In genomic region chr9:36154213-36154952, GRCh38 we compare ENCODE assay signal across 8 cellular contexts. TPM values are rescaled to one million over a fixed set of nuclear protein-coding genes. Genes with fewer than 3 reads are reported as not detected.
DNase-seq lines count a peak whose midpoint lies in the region; ATAC-seq, FAIRE-seq and TF ChIP-seq lines count a peak whose summit lies in the region.

No MANE protein-coding gene starts in this region.

- DNase-seq in AG04450 (ENCODE audit: low read depth, low spot score) = no peak
- DNase-seq in LHCN-M2 (ENCODE audit: low read depth) = peak; percentile 59
- DNase-seq in astrocyte (ENCODE audit: low read depth) = peak; percentile 65
- peak; percentile 81 for DNase-seq in kidney tubule cell (ENCODE audit: low spot score)
- no peak for DNase-seq in stomach
- DNase-seq in NCI-H2171 (lab: John Stamatoyannopoulos, UW) = no peak
- DNase-seq in NCI-H524 (lab: John Stamatoyannopoulos, UW) = no peak

- peaks cover 39% of the 10 kb centered on the region for H3K36me3 Mint-ChIP-seq in astrocyte (ENCODE audit: low read depth, unreplicated experiment)

- POLR2A ChIA-PET in AG04450 (lab: Yijun Ruan, JAX) = interaction anchor here (0.9 to 1.0 kb wide), 2 partner anchors 9 to 36 kb away, joined by 3 to 5 read pairs; partner anchors contain the start of gene CLTA

- H3K27me3 ChIP-seq in AG04450 (ENCODE audit: control insufficient read depth, insufficient read depth, low read length) (no peaks in the 10 kb centered on the region), astrocyte (ENCODE audit: insufficient read depth, low read length) (no peaks in the 10 kb centered on the region), stomach (no peaks in the 10 kb centered on the region)

- peaks cover 7% of the 10 kb centered on the region for H3K9me3 Mint-ChIP-seq in astrocyte (ENCODE audit: unreplicated experiment)

- peak overlapping the region; percentile 71 for H3K4me2 ChIP-seq in astrocyte (ENCODE audit: low read length)

- H3K27me3 Mint-ChIP-seq in astrocyte (ENCODE audit: low read depth, unreplicated experiment) = no peaks in the 10 kb centered on the region

- peak overlapping the region; percentile 70 for H3K9ac ChIP-seq in astrocyte (ENCODE audit: low read length)

- H3K4me1 Mint-ChIP-seq in astrocyte (ENCODE audit: low read depth, unreplicated experiment) = peaks cover 48% of the 10 kb centered on the region

- CTCF ChIA-PET in AG04450 (lab: Charles Lee) = interaction anchor here (1.1 kb wide), 1 partner anchor 11 kb away, joined by 3 read pairs; no protein-coding TSS in a partner anchor

- peaks cover 4% of the 10 kb centered on the region for H3K9me3 ChIP-seq in AG04450 (ENCODE audit: control insufficient read depth, insufficient read depth, low read length)
- peaks cover 4% of the 10 kb centered on the region for H3K9me3 ChIP-seq in astrocyte (ENCODE audit: insufficient read depth, low read depth, low read length)
- H3K9me3 ChIP-seq in stomach = peaks cover 0 to 6% (median 0%) of the 10 kb centered on the region in 4 donors

- peak; percentile 64 for FAIRE-seq in astrocyte (lab: Jason Lieb, UNC)

- TF ChIP-seq EP300 in stomach (IDR thresholded peaks at IDR 0.05) = no peak

- H3K36me3 ChIP-seq in astrocyte (ENCODE audit: insufficient read depth, low read length) = peaks cover 4% of the 10 kb centered on the region
- H3K36me3 ChIP-seq in stomach = peaks cover 0 to 41% (median 14%) of the 10 kb centered on the region in 4 donors

- no peaks in the 10 kb centered on the region for H4K20me1 ChIP-seq in astrocyte (ENCODE audit: insufficient read depth, low read length)

- peaks cover 40% of the 10 kb centered on the region for H3K4me1 ChIP-seq in astrocyte (ENCODE audit: insufficient read depth, low read length)
- H3K4me1 ChIP-seq in stomach = peaks cover 13 to 77% (median 40%) of the 10 kb centered on the region in 4 donors

- intact Hi-C loops in stomach (cut with DNase I; ENCODE audit: low total_unique reads) = no loop called here

- ATAC-seq in HG02840 (IDR thresholded peaks at IDR 0.05; ENCODE audit: low FRiP score, unreplicated experiment) = no peak

- peak overlapping the region; percentile 91 for H3K27ac Mint-ChIP-seq in astrocyte (ENCODE audit: unreplicated experiment)

- TF ChIP-seq CTCF in AG04450 (IDR thresholded peaks at IDR 0.05; ENCODE audit: low read depth, low read length) (no peak), astrocyte (IDR thresholded peaks at IDR 0.05; ENCODE audit: insufficient read depth, low read depth, low read length) (no peak), stomach (IDR thresholded peaks at IDR 0.05) (no peak)

- WGBS in stomach, 5 donors = 41 to 59% (median 50%) methylated on average over 13 of the region's 13 CpGs

- H3K27ac ChIP-seq in AG04450 (ENCODE audit: low read depth, low read length) = peak overlapping the region; percentile 73
- peak overlapping the region; percentile 77 for H3K27ac ChIP-seq in astrocyte (ENCODE audit: low read depth, low read length)
- H3K27ac ChIP-seq in stomach = peak overlapping the region in 4 of 5 donors; percentile 63 to 84 (median 82)

- no peak overlapping the region for H3K4me3 Mint-ChIP-seq in astrocyte (ENCODE audit: unreplicated experiment)

- H3K4me3 ChIP-seq in AG04450 (ENCODE audit: low read depth, low read length) (no peak overlapping the region), astrocyte (ENCODE audit: insufficient read depth, low read depth, low read length) (no peak overlapping the region), stomach (no peak overlapping the region)

- H2AFZ ChIP-seq in astrocyte (ENCODE audit: low read depth, low read length) = peak overlapping the region; percentile 38

- TF ChIP-seq POLR2A in stomach (IDR thresholded peaks at IDR 0.05) = no peak

- H3K79me2 ChIP-seq in astrocyte (ENCODE audit: insufficient read depth, low read length) = no peaks in the 10 kb centered on the region

RNA-seq across cellular contexts. Expression of gene CCIN, which starts 14.8 kb away (rescaled TPM):
- polyA plus RNA-seq in AG04450 (2011; rRNA removed) (0.48 and 0.71 TPM in 2 replicates), stomach (under 1 TPM in 2 of 3 donors, not detected in 1; 0.08 to 0.31 TPM)
- 0.69 and 0.87 TPM in 2 replicates for polyA minus RNA-seq in AG04450 (2011; rRNA and poly(A)+ RNA removed)
- total RNA-seq in LHCN-M2 (2014; rRNA removed) (1.2 and 1.8 TPM in 2 replicates), astrocyte (1.1 and 1.9 TPM in 2 replicates), stomach (1 to 10 TPM in 2 of 5 donors, under 1 TPM in 1, not detected in 2; 0.45 to 1.3 (median 1.2) TPM)
- polyA plus RNA-seq in LHCN-M2 (2012) = 2.2 TPM

RNA-seq across cellular contexts. Expression of gene GLIPR2, which starts 17.9 kb away (rescaled TPM):
- polyA plus RNA-seq in AG04450 (2011; rRNA removed) = 108 and 115 TPM in 2 replicates
- polyA minus RNA-seq in AG04450 (2011; rRNA and poly(A)+ RNA removed) = 66.4 and 70.8 TPM in 2 replicates
- 29.6 and 38.3 TPM in 2 replicates for total RNA-seq in LHCN-M2 (2014; rRNA removed)
- polyA plus RNA-seq in LHCN-M2 (2012) = 44.3 TPM
- 150 and 157 TPM in 2 replicates for total RNA-seq in astrocyte
- 10 to 100 TPM in 4 of 5 donors, 1 to 10 TPM in 1; 3.5 to 40.6 (median 33.5) TPM for total RNA-seq in stomach
- 10 to 100 TPM; 22.0 to 37.9 (median 32.1) TPM for polyA plus RNA-seq in stomach

RNA-seq across cellular contexts. Expression of gene CLTA, which starts 36.3 kb away (rescaled TPM):
- 314 and 364 TPM in 2 replicates for polyA plus RNA-seq in AG04450 (2011; rRNA removed)
- polyA minus RNA-seq in AG04450 (2011; rRNA and poly(A)+ RNA removed) = 113 and 118 TPM in 2 replicates
- total RNA-seq in LHCN-M2 (2014; rRNA removed) = 418 and 464 TPM in 2 replicates
- polyA plus RNA-seq in LHCN-M2 (2012) = 483 TPM
- 386 and 424 TPM in 2 replicates for total RNA-seq in astrocyte
- total RNA-seq in stomach = 100 to 1,000 TPM in 3 of 5 donors, 10 to 100 TPM in 2; 25.1 to 890 (median 117) TPM
- polyA plus RNA-seq in stomach = 100 to 1,000 TPM; 164 to 322 (median 196) TPM

Comparison
In these comparisons a context has a peak if more than half of its experiments do, and no peak if none do; other contexts are left out.
1. DNase-seq: peak in LHCN-M2 (single experiment), astrocyte (single experiment) and kidney tubule cell (single experiment); none in AG04450 (single experiment), stomach (single experiment), NCI-H2171 (single experiment) and NCI-H524 (0 of 2).
2. Peak in every context shown above with its lines, with median percentiles within 50 percentile points of each other: H3K27ac ChIP-seq.